In the genomic region with DNA sequence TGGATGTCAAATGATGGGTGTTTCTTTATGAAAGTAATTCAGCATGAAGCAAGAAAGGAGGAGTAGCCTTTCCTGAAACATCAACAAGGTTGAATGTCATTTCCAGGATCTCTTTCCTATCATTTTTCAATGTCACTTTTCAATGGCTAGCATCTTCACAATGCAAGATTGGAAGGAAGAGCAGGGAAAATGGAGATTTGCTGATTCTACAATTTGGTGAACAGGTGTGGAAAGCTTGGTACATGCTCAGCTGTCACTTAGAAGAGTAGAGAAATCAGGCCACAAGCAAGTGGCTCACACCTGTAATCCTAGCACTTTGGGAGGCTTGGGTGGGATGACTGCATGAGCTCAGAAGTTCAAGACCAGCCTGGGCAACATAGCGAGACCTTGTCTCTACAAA, we compare ENCODE assay signal across 30 cellular contexts.
DNase-seq lines count a peak whose midpoint lies in the region; ATAC-seq, FAIRE-seq and TF ChIP-seq lines count a peak whose summit lies in the region.
"Had no signal": no experiment of that assay in that cellular context is flagged by ENCODE, and none has a peak within 500 bp of the region (broad histone marks: within the 10 kb centered on the region; RNA-seq: fewer than 3 reads in every experiment).

No MANE protein-coding gene starts in this region.

- H3K4me3 ChIP-seq in HepG2 (replicated peaks in 1 of 3; ENCODE audit: insufficient read depth in 1 of 3, low read depth in 2 of 3, low read length in 3 of 3) (no peak overlapping the region), right lobe of liver (no peak overlapping the region), A549 (no peak overlapping the region)
- H3K4me3 ChIP-seq: BLaER1; BLaER1 treated with 17β-estradiol and CSF1 and Interleukin-3, amounts not matched to agents 10 nM and 100 nM had no signal

- H4K20me1 ChIP-seq in HepG2 (ENCODE audit: insufficient read depth, low read length), result no peaks in the 10 kb centered on the region
- H4K20me1 ChIP-seq: BLaER1; BLaER1 treated with 17β-estradiol and CSF1 and Interleukin-3, amounts not matched to agents 10 nM and 100 nM had no signal

- CTCF ChIA-PET in HepG2 (lab: Yijun Ruan, JAX; ENCODE audit: low intra/inter-chr PET ratio, low total read pairs) (no interaction called here), A549 (lab: Yijun Ruan, JAX) (interaction anchor here (1.0 kb wide), 1 partner anchor 8 kb away, joined by 3 read pairs; no protein-coding TSS in a partner anchor)

- H3K27ac ChIP-seq in HepG2 (ENCODE audit: extremely low read length, insufficient read depth, low read length), result no peak overlapping the region
- H3K27ac ChIP-seq in right lobe of liver, result no peak overlapping the region
- no peak overlapping the region for H3K27ac ChIP-seq in A549
- H3K27ac ChIP-seq: 22Rv1; BLaER1; BLaER1 treated with 17β-estradiol and CSF1 and Interleukin-3, amounts not matched to agents 10 nM and 100 nM; C4-2B had no signal

- H3K9me3 ChIP-seq in HepG2 (ENCODE audit: low read length) (no peaks in the 10 kb centered on the region), right lobe of liver (no peaks in the 10 kb centered on the region), A549 (no peaks in the 10 kb centered on the region)
- H3K9me3 ChIP-seq: BE2C, BLaER1, Caco-2 had no signal

- in situ Hi-C loops in HepG2 (cut with HindIII; ENCODE audit: extremely low pct_ligation_motif_present, low pct_unique_long_range_greater_than_20kb), result no loop called here

- no peak for FAIRE-seq in HepG2 (lab: Jason Lieb, UNC)
- no peak for FAIRE-seq in A549 (lab: Jason Lieb, UNC)
- FAIRE-seq: A204.1, D721Med had no signal

- no peak overlapping the region for H3K9ac ChIP-seq in HepG2 (ENCODE audit: insufficient read depth, low read depth, low read length)
- H3K9ac ChIP-seq: BLaER1; BLaER1 treated with 17β-estradiol and CSF1 and Interleukin-3, amounts not matched to agents 10 nM and 100 nM had no signal

- WGBS in HepG2 (ENCODE audit: low lambda C conversion rate), result 11% methylated on average over 1 of the region's 1 CpG
- 63% methylated on average over 1 of the region's 1 CpG for WGBS in right lobe of liver (ENCODE audit: insufficient coverage, low coverage, low lambda C conversion rate, missing lambda C conversion rate)
- WGBS in A549 (ENCODE audit: missing lambda C conversion rate), result 4% methylated on average over 1 of the region's 1 CpG

- H2AFZ ChIP-seq in HepG2 (ENCODE audit: low read length), result no peak overlapping the region

- H3K27me3 ChIP-seq in HepG2 (ENCODE audit: control insufficient read depth in 1 of 2, insufficient read depth in 2 of 2, low read length in 2 of 2) (no peaks in the 10 kb centered on the region), right lobe of liver (no peaks in the 10 kb centered on the region)
- H3K27me3 ChIP-seq: BE2C; BLaER1; BLaER1 treated with 17β-estradiol and CSF1 and Interleukin-3, amounts not matched to agents 10 nM and 100 nM had no signal

- ATAC-seq in HepG2 (no peak), right lobe of liver (no peak), A549 (no peak), GM18502 (IDR thresholded peaks at IDR 0.05; ENCODE audit: poor library complexity, unreplicated experiment) (no peak)
- ATAC-seq: CD8-positive, alpha-beta T cell had no signal

- TF ChIP-seq POLR2A in HepG2 (IDR thresholded peaks at IDR 0.05; ENCODE audit: insufficient read depth in 1 of 2, low read depth in 2 of 2, low read length in 2 of 2), result no peak
- TF ChIP-seq POLR2A in right lobe of liver (IDR thresholded peaks at IDR 0.05), result no peak
- TF ChIP-seq POLR2A in A549 (IDR thresholded peaks at IDR 0.05; ENCODE audit: low read length), result no peak

- H3K4me2 ChIP-seq in HepG2 (ENCODE audit: low read depth, low read length), result no peak overlapping the region
- H3K4me2 ChIP-seq in A549, result no peak overlapping the region
- H3K4me2 ChIP-seq: BLaER1; BLaER1 treated with 17β-estradiol and CSF1 and Interleukin-3, amounts not matched to agents 10 nM and 100 nM had no signal

- DNase-seq in HepG2 (ENCODE audit: low spot score) (no peak), right lobe of liver (no peak), A549 (ENCODE audit: low read depth in 1 of 2, low spot score in 1 of 2) (no peak)
- DNase-seq: 8988T; ACHN; AML-193; BE2C; C1 segment of cervical spinal cord; Caco-2; Calu3; CD4-positive, alpha-beta memory T cell; CD4-positive, alpha-beta T cell; CD4-positive, CD25-positive, alpha-beta regulatory T cell; CD8-positive, alpha-beta memory T cell; CD8-positive, alpha-beta T cell; COR-L47; DMS 273 treated with DMSO at 0.1 percent for 48 hours; DMS153; DMS53; DMS79; DMS79 treated with DMSO at 0.1 percent for 48 hours; DND-41; EL had no signal

- TF ChIP-seq EP300 in HepG2 (IDR thresholded peaks at IDR 0.05; ENCODE audit: low read depth in 2 of 2, low read length in 2 of 2), result no peak
- TF ChIP-seq EP300 in HepG2 (CRISPR knock-in tag; IDR thresholded peaks at IDR 0.05; ENCODE audit: borderline replicate concordance), result no peak
- TF ChIP-seq EP300 in A549 (IDR thresholded peaks at IDR 0.05), result no peak

- POLR2A ChIA-PET in HepG2 (lab: Yijun Ruan, JAX), result no interaction called here
- POLR2A ChIA-PET in A549 (lab: Yijun Ruan, JAX), result no interaction called here

- H3K36me3 ChIP-seq in HepG2 (replicated peaks in 1 of 2; ENCODE audit: control insufficient read depth in 1 of 2, insufficient read depth in 2 of 2, low read length in 2 of 2) (no peaks in the 10 kb centered on the region), right lobe of liver (no peaks in the 10 kb centered on the region)
- H3K36me3 ChIP-seq: BE2C; BLaER1; BLaER1 treated with 17β-estradiol and CSF1 and Interleukin-3, amounts not matched to agents 10 nM and 100 nM had no signal

- TF ChIP-seq RAD21 in HepG2 (CRISPR knock-in tag; IDR thresholded peaks at IDR 0.05) (no peak), A549 (conservative IDR thresholded peaks at IDR 0.05 in 1 of 2, IDR thresholded peaks at IDR 0.05 in 1 of 2) (no peak)

- intact Hi-C loops in HepG2 (cut with micrococcal nuclease; ENCODE audit: unreplicated experiment) (no loop called here), right lobe of liver (cut with DNase I) (no loop called here)

- H3K79me2 ChIP-seq in HepG2 (ENCODE audit: insufficient read depth, low read length), result no peaks in the 10 kb centered on the region

- no peak for TF ChIP-seq CTCF in HepG2 (CRISPR knock-in tag; IDR thresholded peaks at IDR 0.05)
- TF ChIP-seq CTCF in right lobe of liver (IDR thresholded peaks at IDR 0.05), result no peak
- no peak for TF ChIP-seq CTCF in A549 (IDR thresholded peaks at IDR 0.05)

- no peaks in the 10 kb centered on the region for H3K4me1 ChIP-seq in HepG2 (ENCODE audit: insufficient read depth, low read length)
- no peaks in the 10 kb centered on the region for H3K4me1 ChIP-seq in right lobe of liver
- H3K4me1 ChIP-seq in A549, result no peaks in the 10 kb centered on the region
- H3K4me1 ChIP-seq: BE2C, Caco-2 had no signal

- BruUV-seq in HepG2 (replicated peaks; lab: Mats Ljungman, UMichigan), result no TSS peak

TF ChIP-seq in HepG2, 621 proteins besides CTCF, POLR2A, EP300 and RAD21 (continues in another document):
- TF ChIP-seq MAFK (conservative IDR thresholded peaks at IDR 0.05 in 1 of 2, IDR thresholded peaks at IDR 0.05 in 1 of 2; ENCODE audit: low read length in 2 of 2), result peak; percentile 67 to 69; a peak in 3 of 4 replicates

TF ChIP-seq in A549, 52 proteins besides CTCF, POLR2A, EP300 and RAD21:
- TF ChIP-seq HDAC2 (IDR thresholded peaks at IDR 0.05) (no peak), MAFK (IDR thresholded peaks at IDR 0.05; ENCODE audit: partially characterized antibody) (peak; percentile 44)
